Comparison of ENCODE assay signal across 8 cellular contexts in genomic region chr6:157879873-157880254, GRCh38. TPM values are rescaled to one million over a fixed set of nuclear protein-coding genes. Genes with fewer than 3 reads are reported as not detected.
A peak's percentile ranks its signal among the peaks of the same experiment; 100 is the strongest.
DNase-seq lines count a peak whose midpoint lies in the region; ATAC-seq, FAIRE-seq and TF ChIP-seq lines count a peak whose summit lies in the region.

No MANE protein-coding gene starts in this region.

- TF ChIP-seq CTCF in GM12878 (IDR thresholded peaks at IDR 0.05 in 2 of 3, conservative IDR thresholded peaks at IDR 0.05 in 1 of 3; ENCODE audit: control insufficient read depth in 2 of 3, extremely low read depth in 1 of 3, insufficient read depth in 1 of 3, low read depth in 3 of 3, low read length in 3 of 3) (no peak), glutamatergic neuron (IDR thresholded peaks at IDR 0.05; ENCODE audit: partially characterized antibody, unreplicated experiment) (no peak), mucosa of descending colon (IDR thresholded peaks at IDR 0.05) (no peak)

- H3K4me2 ChIP-seq in GM12878 (ENCODE audit: control insufficient read depth, insufficient read depth) = no peak overlapping the region

- H3K9me3 ChIP-seq in GM12878 (replicated peaks; ENCODE audit: control insufficient read depth, insufficient read depth, low read length) (no peaks in the 10 kb centered on the region), mucosa of descending colon (no peaks in the 10 kb centered on the region)

- H3K79me2 ChIP-seq in GM12878 (ENCODE audit: control insufficient read depth, insufficient read depth, low read length) = no peaks in the 10 kb centered on the region

- intact Hi-C loops in GM12878 (cut with micrococcal nuclease; ENCODE audit: unreplicated experiment) (loop anchor here (10.0 kb wide), 1 partner anchor 565 kb away; no protein-coding TSS in a partner anchor), mucosa of descending colon (cut with DNase I, micrococcal nuclease) (loop anchor here (10.0 kb wide), 2 partner anchors 115 to 125 kb away; no protein-coding TSS in a partner anchor)

- WGBS in GM12878 (ENCODE audit: insufficient coverage, insufficient replicate concordance, low lambda C conversion rate, missing lambda C conversion rate) = 46% methylated on average over 2 of the region's 2 CpGs

- H3K4me1 ChIP-seq in GM12878 (ENCODE audit: control insufficient read depth, insufficient read depth, low read length) = peaks cover 7% of the 10 kb centered on the region; the same call in 1 of the 2 replicates
- H3K4me1 ChIP-seq in mucosa of descending colon (ENCODE audit: low read depth) = no peaks in the 10 kb centered on the region

- no peaks in the 10 kb centered on the region; a peak in 1 of 4 replicates for H3K27me3 ChIP-seq in GM12878 (replicated peaks in 1 of 2; ENCODE audit: control insufficient read depth in 2 of 2, insufficient read depth in 2 of 2, low read length in 1 of 2)

- H3K9me3 Mint-ChIP-seq in glutamatergic neuron (ENCODE audit: unreplicated experiment) = peaks cover 2% of the 10 kb centered on the region

- peaks cover 21% of the 10 kb centered on the region for H3K4me1 Mint-ChIP-seq in glutamatergic neuron (ENCODE audit: low read depth, unreplicated experiment)

- no peaks in the 10 kb centered on the region for H3K36me3 ChIP-seq in GM12878 (ENCODE audit: control insufficient read depth in 2 of 2, insufficient read depth in 2 of 2, low read length in 1 of 2)
- H3K36me3 ChIP-seq in mucosa of descending colon (ENCODE audit: low read depth) = peaks cover 5% of the 10 kb centered on the region

- H3K9ac ChIP-seq in GM12878 (ENCODE audit: control insufficient read depth, insufficient read depth, low read length) = no peak overlapping the region

- H2AFZ ChIP-seq in GM12878 (ENCODE audit: control insufficient read depth, low read depth, low read length) = no peak overlapping the region

- no peak for FAIRE-seq in GM12878 (lab: Jason Lieb, UNC)

- TF ChIP-seq RAD21 in GM12878 (IDR thresholded peaks at IDR 0.05; ENCODE audit: insufficient read depth, low read depth, low read length) = no peak

- BruUV-seq in GM12878 (replicated peaks; lab: Mats Ljungman, UMichigan) = no TSS peak

- no peak overlapping the region for H3K27ac ChIP-seq in GM12878 (ENCODE audit: control insufficient read depth, insufficient read depth)

- peaks cover 15% of the 10 kb centered on the region for H3K36me3 Mint-ChIP-seq in glutamatergic neuron (ENCODE audit: unreplicated experiment)

- RAD21 ChIA-PET in GM12878 (lab: Charles Lee; ENCODE audit: unreplicated experiment) = no interaction called here

- H3K27ac Mint-ChIP-seq in glutamatergic neuron (ENCODE audit: unreplicated experiment) = no peak overlapping the region

- DNase-seq in C1 segment of cervical spinal cord (lab: John Stamatoyannopoulos, UW) = peak in 10 of 14 donors; percentile 14 to 50 (median 34)
- no peak for DNase-seq in GM12878 (ENCODE audit: low read depth, low spot score)
- DNase-seq in glutamatergic neuron = no peak
- no peak for DNase-seq in mucosa of descending colon
- DNase-seq in Kasumi-1 (lab: John Stamatoyannopoulos, UW) = no peak
- DNase-seq in kidney glomerular epithelial cell (lab: John Stamatoyannopoulos, UW) = no peak

- no peaks in the 10 kb centered on the region for H4K20me1 ChIP-seq in GM12878 (ENCODE audit: control insufficient read depth, insufficient read depth)

- TF ChIP-seq EP300 in GM12878 (IDR thresholded peaks at IDR 0.05; ENCODE audit: borderline replicate concordance in 1 of 2, control insufficient read depth in 1 of 2, low read depth in 2 of 2, low read length in 2 of 2) = no peak

- in situ Hi-C loops in GM12878 (cut with MboI) = loop anchor here (5.0 kb wide), 1 partner anchor 123 kb away; no protein-coding TSS in a partner anchor

- SMC1A ChIA-PET in GM12878 (lab: Charles Lee; ENCODE audit: uncharacterized antibody, unreplicated experiment) = interaction anchor here (1.0 to 10.3 kb wide), 3 partner anchors 22 to 119 kb away, joined by 3 to 208 read pairs (median 3); no protein-coding TSS in a partner anchor

- POLR2A ChIA-PET in GM12878 (lab: Charles Lee) = no interaction called here

- TF ChIP-seq POLR2A in GM12878 (IDR thresholded peaks at IDR 0.05; ENCODE audit: low read depth, low read length) = no peak

- H3K4me3 ChIP-seq in GM12878 = no peak overlapping the region
- H3K4me3 ChIP-seq in mucosa of descending colon = no peak overlapping the region

- CTCF ChIA-PET in GM12878 (lab: Yijun Ruan, JAX) = interaction anchor here (1.0 to 2.1 kb wide), 5 partner anchors 68 to 565 kb away, joined by 3 to 7 read pairs (median 3); no protein-coding TSS in a partner anchor

- H3K27me3 Mint-ChIP-seq in glutamatergic neuron (ENCODE audit: unreplicated experiment) = peaks cover 4% of the 10 kb centered on the region

- no peak overlapping the region for H3K4me3 Mint-ChIP-seq in glutamatergic neuron (ENCODE audit: unreplicated experiment)

- ATAC-seq in GM19328 (IDR thresholded peaks at IDR 0.05; ENCODE audit: unreplicated experiment) = peak; percentile 25
- ATAC-seq in HG03097 (IDR thresholded peaks at IDR 0.05; ENCODE audit: low FRiP score, unreplicated experiment) = peak; percentile 38
- peak; percentile 73 for ATAC-seq in GM12878
- no peak for ATAC-seq in mucosa of descending colon

TF ChIP-seq in GM12878, 131 proteins besides CTCF, POLR2A, EP300 and RAD21:
- TF ChIP-seq ZBED1 (IDR thresholded peaks at IDR 0.05; ENCODE audit: borderline replicate concordance) = no peak
- no peak for TF ChIP-seq MLLT1 (IDR thresholded peaks at IDR 0.05)
- no peak for TF ChIP-seq EGR1 (IDR thresholded peaks at IDR 0.05; ENCODE audit: borderline replicate concordance in 1 of 2, low read depth in 2 of 2, low read length in 2 of 2)
- no peak for TF ChIP-seq ETV6 (conservative IDR thresholded peaks at IDR 0.05 in 1 of 2, IDR thresholded peaks at IDR 0.05 in 1 of 2; ENCODE audit: borderline replicate concordance in 1 of 2, low read depth in 1 of 2)
- TF ChIP-seq SMAD1 (IDR thresholded peaks at IDR 0.05; ENCODE audit: low read depth, partially characterized antibody) = no peak
- TF ChIP-seq IKZF1 (conservative IDR thresholded peaks at IDR 0.05) = no peak
- no peak for TF ChIP-seq CEBPZ (IDR thresholded peaks at IDR 0.05; ENCODE audit: low read depth, low read length)
- no peak for TF ChIP-seq BMI1 (IDR thresholded peaks at IDR 0.05; ENCODE audit: borderline replicate concordance)
- no peak for TF ChIP-seq ZNF384 (IDR thresholded peaks at IDR 0.05; ENCODE audit: borderline replicate concordance, low read depth, low read length)
- no peak for TF ChIP-seq TCF3 (IDR thresholded peaks at IDR 0.05; ENCODE audit: borderline replicate concordance, insufficient read depth, low read depth, low read length)

RNA-seq across cellular contexts. Expression of gene SNX9, which starts 56.8 kb away (rescaled TPM):
- 10.9 and 11.5 TPM in 2 replicates for total RNA-seq in GM12878 (2013; cell fraction: nucleolus; rRNA removed)
- total RNA-seq in GM12878 (2014; rRNA removed) = 0.27 and 0.28 TPM in 2 replicates
- 0.28 and 0.36 TPM in 2 replicates for total RNA-seq in GM12878 (2014; rRNA removed; fragmentation: Illumina TruSeq; extraction: Trizol)
- 0.64 TPM in 2 replicates for total RNA-seq in GM12878 (2021)
- 2.0 TPM for polyA plus RNA-seq in GM12878 (2011; ENCODE audit: low read depth)
- 2.0 and 2.8 TPM in 2 replicates for polyA plus RNA-seq in GM12878 (2011; rRNA removed)
- polyA plus RNA-seq in GM12878 (2011; cell fraction: cytosol; rRNA removed) = 1.3 and 1.7 TPM in 2 replicates
- 1.8 and 2.4 TPM in 2 replicates for polyA plus RNA-seq in GM12878 (2011; cell fraction: nucleus; rRNA removed)
- polyA plus RNA-seq in GM12878 (2012) = 2.6 and 5.2 TPM in 2 replicates
- polyA plus RNA-seq in GM12878 (2014; fragmentation: Illumina TruSeq; extraction: Trizol) = 0.30 and 0.50 TPM in 2 replicates
- polyA plus RNA-seq in GM12878 (2014; fragmentation: Nextera tagmentation; extraction: Ambion mirVana) = under 1 TPM; 0.03 to 0.05 TPM
- polyA plus RNA-seq in GM12878 (2014; rRNA removed) = 0.25 and 0.53 TPM in 2 replicates
- under 1 TPM; 0.31 to 0.39 TPM for polyA plus RNA-seq in GM12878 (2016; fragmentation: Nextera tagmentation; extraction: Ambion mirVana)
- polyA minus RNA-seq in GM12878 (2011; rRNA and poly(A)+ RNA removed) = 1.7 and 1.8 TPM in 2 replicates
- polyA minus RNA-seq in GM12878 (2011; cell fraction: cytosol; rRNA and poly(A)+ RNA removed) = 1.0 and 1.9 TPM in 2 replicates
- polyA minus RNA-seq in GM12878 (2011; cell fraction: nucleus; rRNA and poly(A)+ RNA removed) = 0.96 and 0.97 TPM in 2 replicates
- 45.7 TPM for total RNA-seq in glutamatergic neuron (ENCODE audit: unreplicated experiment)
- 10 to 100 TPM; 55.0 to 69.6 (median 68.0) TPM for total RNA-seq in mucosa of descending colon

Comparison
In these comparisons a context has a peak if more than half of its experiments do, and no peak if none do; other contexts are left out.
1. DNase-seq: peak in C1 segment of cervical spinal cord (10 of 14); none in GM12878 (single experiment), glutamatergic neuron (single experiment), mucosa of descending colon (0 of 3), Kasumi-1 (0 of 2) and kidney glomerular epithelial cell (single experiment).